ENCODE assay signal across 26 cellular contexts in genomic region chr5:58048954-58049353, GRCh38.
"Had no signal": no experiment of that assay in that cellular context is flagged by ENCODE, and none has a peak within 500 bp of the region (broad histone marks: within the 10 kb centered on the region; RNA-seq: fewer than 3 reads in every experiment).

No MANE protein-coding gene starts in this region.

- H3K4me3 ChIP-seq: dorsolateral prefrontal cortex, gastrocnemius medialis, heart left ventricle, hepatocyte, lower lobe of right lung, pancreas, right lobe of liver, smooth muscle cell, suprapubic skin, transverse colon, vagina had no signal

- H2AFZ ChIP-seq: hepatocyte had no signal

- DNase-seq: dorsolateral prefrontal cortex; effector CD4-positive, alpha-beta T cell; endodermal cell; foreskin fibroblast; gastrocnemius medialis; heart left ventricle; left colon; left ventricle myocardium superior; lower lobe of right lung; natural killer cell; pancreas; right lobe of liver; stimulated activated CD4-positive, alpha-beta T cell treated with anti-CD3 and anti-CD28 coated beads, Interleukin-12 subunit alpha, Interleukin-12 subunit beta, amount 100 ng/mL, for 4 hours; stimulated activated CD4-positive, alpha-beta T cell treated with anti-CD3 and anti-CD28 coated beads, Interleukin-1b, Interleukin-23, amount 100 ng/mL, for 48 hours; stimulated activated CD4-positive, alpha-beta T cell treated with anti-CD3 and anti-CD28 coated beads, Interleukin-4, amount 100 ng/mL, for 1 hour; stimulated activated CD8-positive, alpha-beta memory T cell treated with anti-CD3 and anti-CD28 coated beads, Interleukin-4, amount 100 ng/mL, for 48 hours; stimulated activated naive CD4-positive, alpha-beta T cell; stimulated activated naive CD8-positive, alpha-beta T cell treated with anti-CD3 and anti-CD28 coated beads, Interleukin-15, amount 100 ng/mL, for 72 hours; transverse colon had no signal

- H3K9me3 ChIP-seq: gastrocnemius medialis, lower lobe of right lung, neutrophil, pancreas, right lobe of liver, suprapubic skin, transverse colon, vagina had no signal

- ATAC-seq: esophagus mucosa; gastrocnemius medialis; heart left ventricle; left colon; left ventricle myocardium superior; lower lobe of right lung; natural killer cell; right lobe of liver; stimulated activated naive CD8-positive, alpha-beta T cell treated with anti-CD3 and anti-CD28 coated beads, Interleukin-15, amount 100 ng/mL, for 72 hours had no signal

- H3K27ac ChIP-seq: dorsolateral prefrontal cortex, epithelial cell of prostate, gastrocnemius medialis, heart left ventricle, hepatocyte, lower lobe of right lung, neutrophil, pancreas, right lobe of liver, suprapubic skin, transverse colon, vagina had no signal

- H3K4me1 ChIP-seq: gastrocnemius medialis, lower lobe of right lung, right lobe of liver, suprapubic skin, transverse colon, vagina had no signal

- H3K27me3 ChIP-seq: dorsolateral prefrontal cortex, gastrocnemius medialis, heart left ventricle, hepatocyte, neutrophil, pancreas, right lobe of liver, suprapubic skin, transverse colon, vagina had no signal

- H3K36me3 ChIP-seq: gastrocnemius medialis, heart left ventricle, lower lobe of right lung, neutrophil, pancreas, right lobe of liver, suprapubic skin, transverse colon, vagina had no signal

- H3K79me2 ChIP-seq: hepatocyte had no signal

- H3K4me2 ChIP-seq: hepatocyte, smooth muscle cell had no signal
